In genomic region chr20:36686504-36686903, GRCh38 we compare ENCODE assay signal across 27 cellular contexts. TPM values are rescaled to one million over a fixed set of nuclear protein-coding genes. Genes with fewer than 3 reads are reported as not detected.
"Had no signal": no experiment of that assay in that cellular context is flagged by ENCODE, and none has a peak within 500 bp of the region (broad histone marks: within the 10 kb centered on the region; RNA-seq: fewer than 3 reads in every experiment).

No MANE protein-coding gene starts in this region.

- H3K27ac ChIP-seq: adrenal gland, body of pancreas, breast epithelium, KMS-11, PC-9, SJSA1 had no signal

- H3K4me1 ChIP-seq: adrenal gland, body of pancreas, breast epithelium, SJSA1 had no signal

- ATAC-seq: activated CD4-positive, alpha-beta T cell treated with anti-CD3 and anti-CD28 coated beads for 36 hours; activated CD4-positive, CD25-positive, alpha-beta regulatory T cell treated with anti-CD3 and anti-CD28 coated beads, Interleukin-2, amount 50 U/mL, for 24 hours; activated CD8-positive, alpha-beta T cell treated with anti-CD3 and anti-CD28 coated beads, Interleukin-2, amount 10 ng/mL, durations not matched to agents 7 days and 5 days; activated naive CD4-positive, alpha-beta T cell treated with anti-CD3 and anti-CD28 coated beads, Interleukin-2, amount 50 U/mL, for 72 hours; activated T-cell treated with anti-CD3 and anti-CD28 coated beads, Interleukin-2, amount 50 U/mL, for 4 hours; body of pancreas had no signal

- DNase-seq: activated CD4-positive, alpha-beta T cell treated with anti-CD3 and anti-CD28 coated beads for 36 hours; activated CD4-positive, alpha-beta T cell treated with anti-CD3 and anti-CD28 coated beads, Interleukin-2, amount 10 ng/mL, durations not matched to agents 7 days and 5 days; activated CD4-positive, alpha-beta T cell treated with anti-CD3 and anti-CD28 coated beads, Interleukin-2, amount 50 U/mL, for 48 hours; activated CD8-positive, alpha-beta T cell treated with anti-CD3 and anti-CD28 coated beads, Interleukin-2, amount 10 ng/mL, durations not matched to agents 7 days and 5 days; activated effector memory CD4-positive, alpha-beta T cell treated with Interleukin-2 at 50 U/mL for 16 hours; activated naive CD4-positive, alpha-beta T cell; activated T-cell treated with anti-CD3 and anti-CD28 coated beads, Interleukin-2, amount 50 U/mL, for 4 hours; adrenal gland; body of pancreas; caudate nucleus; cerebellar nuclear complex; MM.1S; NCI-H1092; NCI-H1436 treated with DMSO at 0.1 percent for 48 hours; NCI-H1694 treated with DMSO at 0.1 percent for 48 hours; NCI-H2029; NCI-H345; NCI-H524 treated with DMSO at 0.1 percent for 48 hours; PC-9; SHP77 treated with DMSO at 0.1 percent for 48 hours; SK-N-SH had no signal

- H3K9me3 ChIP-seq: adrenal gland, body of pancreas, breast epithelium, SJSA1, SK-N-SH had no signal

- H3K4me3 ChIP-seq: adrenal gland, body of pancreas, breast epithelium, PC-9, SJSA1 had no signal

- H3K27me3 ChIP-seq: adrenal gland, body of pancreas, breast epithelium, SJSA1 had no signal

- H3K36me3 ChIP-seq: breast epithelium, SJSA1 had no signal

RNA-seq across cellular contexts. Expression of gene SLA2, which starts 40.5 kb away (rescaled TPM):
- total RNA-seq: LHCN-M2, PC-9, SJSA1 had no signal
